Comparison of ENCODE assay signal across 8 cellular contexts in genomic region chr3:9422712-9423424, GRCh38. TPM values are rescaled to one million over a fixed set of nuclear protein-coding genes. Genes with fewer than 3 reads are reported as not detected.
DNase-seq lines count a peak whose midpoint lies in the region; ATAC-seq, FAIRE-seq and TF ChIP-seq lines count a peak whose summit lies in the region.

No MANE protein-coding gene starts in this region.

- peak; percentile 95 for FAIRE-seq in frontal cortex (lab: Jason Lieb, UNC)

- H3K27ac Mint-ChIP-seq in H9, result peak overlapping the region; percentile 91 to 96 (median 96)
- peak overlapping the region; percentile 92 for H3K27ac Mint-ChIP-seq in activated naive CD8-positive, alpha-beta T cell treated with anti-CD3 and anti-CD28 coated beads for 36 hours

- no peaks in the 10 kb centered on the region for H3K9me3 Mint-ChIP-seq in H9
- no peaks in the 10 kb centered on the region for H3K9me3 Mint-ChIP-seq in activated naive CD8-positive, alpha-beta T cell treated with anti-CD3 and anti-CD28 coated beads for 36 hours

- peaks cover 14 to 39% (median 38%) of the 10 kb centered on the region in 3 experiments; a peak in 6 of 7 replicates for H3K36me3 Mint-ChIP-seq in H9 (ENCODE audit: insufficient read depth in 1 of 3, low read depth in 3 of 3)
- H3K36me3 Mint-ChIP-seq in activated naive CD8-positive, alpha-beta T cell treated with anti-CD3 and anti-CD28 coated beads for 36 hours, result peaks cover 28% of the 10 kb centered on the region

- H3K4me2 ChIP-seq in H9 (ENCODE audit: insufficient read depth, insufficient read length, low read length), result no peak overlapping the region

- no peak overlapping the region for H2BK12ac ChIP-seq in H9 (ENCODE audit: insufficient read length, low read depth, low read length)

- H2AFZ ChIP-seq in H9 (ENCODE audit: low read length) (no peak overlapping the region), neuron (ENCODE audit: low read depth, low read length) (no peak overlapping the region)

- TF ChIP-seq CTCF in C4-2B (conservative IDR thresholded peaks at IDR 0.05) (peak; percentile 48), H9 (conservative IDR thresholded peaks at IDR 0.05) (peak; percentile 70)

- no peak overlapping the region for H3K23ac ChIP-seq in H9 (ENCODE audit: insufficient read length, low read depth, low read length)

- H3K79me2 ChIP-seq in H9 (ENCODE audit: insufficient read depth, low read length), result peaks cover 28% of the 10 kb centered on the region; the same call in 1 of the 2 replicates

- no peak overlapping the region for H2BK20ac ChIP-seq in H9 (ENCODE audit: low read depth, low read length, poor library complexity, severe bottlenecking)

- H3K4me3 Mint-ChIP-seq in H9, result peak overlapping the region in 1 of 2 experiments; percentile 27; a peak in 2 of 5 replicates
- H3K4me3 Mint-ChIP-seq in activated naive CD8-positive, alpha-beta T cell treated with anti-CD3 and anti-CD28 coated beads for 36 hours, result peak overlapping the region; percentile 7

- no peak overlapping the region for H4K91ac ChIP-seq in H9 (ENCODE audit: insufficient read length, low read depth, low read length)

- WGBS in H9 (ENCODE audit: extremely low coverage, insufficient read length, low lambda C conversion rate), result no CpG with 5 or more reads among the region's 5 CpGs

- H3K4me1 Mint-ChIP-seq in H9, result peaks cover 15 to 20% of the 10 kb centered on the region in 2 experiments
- H3K4me1 Mint-ChIP-seq in activated naive CD8-positive, alpha-beta T cell treated with anti-CD3 and anti-CD28 coated beads for 36 hours, result peaks cover 43% of the 10 kb centered on the region

- peaks cover 5% of the 10 kb centered on the region for H3K4me1 ChIP-seq in H9 (ENCODE audit: insufficient read depth, low read length)
- H3K4me1 ChIP-seq in neuron (ENCODE audit: insufficient read depth, low read length), result peaks cover 26% of the 10 kb centered on the region

- no peaks in the 10 kb centered on the region for H3K27me3 Mint-ChIP-seq in H9 (ENCODE audit: low read depth)
- H3K27me3 Mint-ChIP-seq in activated naive CD8-positive, alpha-beta T cell treated with anti-CD3 and anti-CD28 coated beads for 36 hours, result no peaks in the 10 kb centered on the region

- no peak for ATAC-seq in GM18520 (IDR thresholded peaks at IDR 0.05; ENCODE audit: unreplicated experiment)

- no peak overlapping the region for H4K5ac ChIP-seq in H9 (ENCODE audit: insufficient read length, low read depth, low read length)

- H3K9ac ChIP-seq in H9 (ENCODE audit: extremely low read depth, insufficient read length, low read length), result peak overlapping the region; percentile 1

- H4K20me1 ChIP-seq in H9 (ENCODE audit: control insufficient read depth, insufficient read depth, insufficient read length), result no peaks in the 10 kb centered on the region

- H2BK15ac ChIP-seq in H9 (ENCODE audit: low read depth, low read length), result no peak overlapping the region

- H3K27me3 ChIP-seq in H9 (ENCODE audit: insufficient read depth, low read length), result no peaks in the 10 kb centered on the region
- H3K27me3 ChIP-seq in neuron (ENCODE audit: insufficient read depth, low read length), result no peaks in the 10 kb centered on the region

- no peak overlapping the region for H3K18ac ChIP-seq in H9 (ENCODE audit: insufficient read length, low read depth, low read length)

- H3K9me3 ChIP-seq in H9 (ENCODE audit: control insufficient read depth, low read depth, low read length) (no peaks in the 10 kb centered on the region), neuron (ENCODE audit: low read length) (no peaks in the 10 kb centered on the region)

- H3K4me3 ChIP-seq in neuron (ENCODE audit: low read length), result peak overlapping the region; percentile 3

- peak overlapping the region; percentile 20 for H3T11ph ChIP-seq in H9 (ENCODE audit: low read length)

- no peak overlapping the region; the same call in 1 of the 2 replicates for H3K4ac ChIP-seq in H9 (ENCODE audit: low read depth, low read length)

- no peak overlapping the region for H4K8ac ChIP-seq in H9 (replicated peaks; ENCODE audit: insufficient read length, low read depth, low read length)

- H2BK5ac ChIP-seq in H9 (ENCODE audit: insufficient read length, low read length), result peak overlapping the region; percentile 6

- H3K27ac ChIP-seq in C4-2B (peak overlapping the region; percentile 40; the same call in 1 of the 2 replicates), H9 (ENCODE audit: insufficient read length, low read depth, low read length) (peak overlapping the region; percentile 43)

- H3K56ac ChIP-seq in H9 (ENCODE audit: insufficient read length, low read depth, low read length), result no peak overlapping the region

- no peak overlapping the region for H2BK120ac ChIP-seq in H9 (ENCODE audit: low read depth, low read length, poor library complexity, severe bottlenecking)

- DNase-seq in H9 (peak; percentile 36), NCI-H446 treated with DMSO at 0.1 percent for 48 hours (lab: John Stamatoyannopoulos, UW) (peak; percentile 89), frontal cortex (ENCODE audit: low spot score in 2 of 2) (peak; percentile 57 to 68), germinal center (ENCODE audit: low spot score) (no peak)
- DNase-seq in activated naive CD8-positive, alpha-beta T cell treated with anti-CD3 and anti-CD28 coated beads for 36 hours, result no peak

- H3K36me3 ChIP-seq in neuron (ENCODE audit: insufficient read depth, low read length), result peaks cover 25% of the 10 kb centered on the region

- peaks cover 4% of the 10 kb centered on the region for H3K79me1 ChIP-seq in H9 (ENCODE audit: insufficient read depth, low read depth, low read length, poor library complexity, severe bottlenecking)

- H3K14ac ChIP-seq in H9 (ENCODE audit: insufficient read depth, low read length), result peak overlapping the region; percentile 2; the same call in 1 of the 2 replicates

- H2AK5ac ChIP-seq in H9 (ENCODE audit: insufficient read length, low read length), result no peak overlapping the region

- no peaks in the 10 kb centered on the region for H3K23me2 ChIP-seq in H9 (ENCODE audit: insufficient read length, low read depth, low read length, poor library complexity, severe bottlenecking)

RNA-seq across cellular contexts. Expression of gene SETD5, which starts 25.5 kb away (rescaled TPM):
- 185 and 207 TPM in 2 replicates for total RNA-seq in H9 (2021)
- total RNA-seq in activated naive CD8-positive, alpha-beta T cell treated with anti-CD3 and anti-CD28 coated beads for 36 hours, result 100 to 1,000 TPM; 104 to 112 TPM
- 28.5 TPM for total RNA-seq in frontal cortex

Comparison
In these comparisons a context has a peak if more than half of its experiments do, and no peak if none do; other contexts are left out.
1. DNase-seq: peak in H9 (single experiment), NCI-H446 treated with DMSO at 0.1 percent for 48 hours (single experiment) and frontal cortex (2 of 2); none in activated naive CD8-positive, alpha-beta T cell treated with anti-CD3 and anti-CD28 coated beads for 36 hours (single experiment) and germinal center (single experiment).